Comparison of ENCODE assay signal across 10 cellular contexts in the genomic region with DNA sequence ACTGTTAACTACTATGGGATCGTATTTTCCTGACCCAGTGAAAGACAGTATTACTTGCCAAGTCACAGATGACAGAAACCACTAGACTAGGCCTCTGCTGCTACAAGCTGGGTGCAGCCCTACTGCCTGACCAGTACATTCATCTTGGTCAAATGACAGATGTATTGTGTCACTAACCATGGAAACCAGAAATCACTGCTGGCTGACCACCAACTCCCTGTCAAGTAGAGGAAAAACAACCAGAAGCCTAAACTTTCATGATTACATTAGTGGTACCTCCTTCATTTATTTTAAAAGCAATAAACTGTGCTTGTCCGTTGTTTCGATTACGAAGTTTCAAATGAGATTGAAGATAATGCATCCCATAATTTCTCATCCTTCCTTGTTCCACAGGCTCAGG.
DNase-seq lines count a peak whose midpoint lies in the region; ATAC-seq and TF ChIP-seq lines count a peak whose summit lies in the region.
"Had no signal": no experiment of that assay in that cellular context is flagged by ENCODE, and none has a peak within 500 bp of the region (broad histone marks: within the 10 kb centered on the region; RNA-seq: fewer than 3 reads in every experiment).

No MANE protein-coding gene starts in this region.

- no peaks in the 10 kb centered on the region for H3K9me2 ChIP-seq in MM.1S (replicated peaks; ENCODE audit: insufficient read depth, low read length)

- DNase-seq in HK-2 (ENCODE audit: unreplicated experiment): peak; percentile 29
- peak; percentile 75 for DNase-seq in cerebellar cortex (ENCODE audit: low spot score)
- peak; percentile 51 for DNase-seq in kidney glomerular epithelial cell (lab: John Stamatoyannopoulos, UW)
- no peak for DNase-seq in smooth muscle cell (lab: John Stamatoyannopoulos, UW; ENCODE audit: unreplicated experiment)
- DNase-seq in MM.1S: no peak
- no peak for DNase-seq in testis
- DNase-seq in GOT3 (lab: John Stamatoyannopoulos, UW): no peak
- DNase-seq: activated naive CD4-positive, alpha-beta T cell treated with Interleukin-2 at 50 U/mL for 16 hours had no signal

- no peaks in the 10 kb centered on the region for H3K9me3 Mint-ChIP-seq in activated T-helper 17 cell treated with anti-CD3 and anti-CD28 coated beads, Interleukin-2, amount 50 U/mL, for 72 hours

- intact Hi-C loops in testis (cut with DNase I; ENCODE audit: low total_unique reads): no loop called here

- H3K4me1 ChIP-seq in smooth muscle cell (ENCODE audit: low read depth) (no peaks in the 10 kb centered on the region), MM.1S (ENCODE audit: low read length) (no peaks in the 10 kb centered on the region), testis (no peaks in the 10 kb centered on the region)
- H3K4me1 ChIP-seq: thyroid gland had no signal

- H3K4me3 ChIP-seq in smooth muscle cell: no peak overlapping the region
- no peak overlapping the region for H3K4me3 ChIP-seq in MM.1S (ENCODE audit: low read length)
- H3K4me3 ChIP-seq in testis: no peak overlapping the region
- H3K4me3 ChIP-seq: thyroid gland had no signal

- H3K27me3 ChIP-seq in smooth muscle cell (ENCODE audit: low read depth): no peaks in the 10 kb centered on the region
- H3K27me3 ChIP-seq in MM.1S (replicated peaks; ENCODE audit: insufficient read depth, low read length): no peaks in the 10 kb centered on the region
- H3K27me3 ChIP-seq in testis: no peaks in the 10 kb centered on the region
- H3K27me3 ChIP-seq: thyroid gland had no signal

- no peak for ATAC-seq in activated T-helper 17 cell treated with anti-CD3 and anti-CD28 coated beads, Interleukin-2, amount 50 U/mL, for 72 hours (replicated peaks)

- peak overlapping the region; percentile 24 for H3K4me2 ChIP-seq in smooth muscle cell
- no peak overlapping the region for H3K4me2 ChIP-seq in MM.1S (ENCODE audit: low read depth, low read length)

- TF ChIP-seq CTCF in smooth muscle cell (IDR thresholded peaks at IDR 0.05; ENCODE audit: borderline replicate concordance, insufficient read depth, poor library complexity, severe bottlenecking): no peak
- TF ChIP-seq CTCF in MM.1S (IDR thresholded peaks at IDR 0.05; ENCODE audit: low read length): no peak
- no peak for TF ChIP-seq CTCF in testis (IDR thresholded peaks at IDR 0.05)

- H3K27me3 Mint-ChIP-seq in activated T-helper 17 cell treated with anti-CD3 and anti-CD28 coated beads, Interleukin-2, amount 50 U/mL, for 72 hours: no peaks in the 10 kb centered on the region

- H3K9ac ChIP-seq in smooth muscle cell (ENCODE audit: low read depth) (no peak overlapping the region), MM.1S (ENCODE audit: low read length) (no peak overlapping the region)

- no peaks in the 10 kb centered on the region for H3K4me1 Mint-ChIP-seq in activated T-helper 17 cell treated with anti-CD3 and anti-CD28 coated beads, Interleukin-2, amount 50 U/mL, for 72 hours

- H3K9me3 ChIP-seq in smooth muscle cell (replicated peaks; ENCODE audit: low read depth) (no peaks in the 10 kb centered on the region), MM.1S (replicated peaks; ENCODE audit: insufficient read depth, low read length) (no peaks in the 10 kb centered on the region), testis (no peaks in the 10 kb centered on the region)
- H3K9me3 ChIP-seq: thyroid gland had no signal

- no peak for TF ChIP-seq POLR2A in testis (IDR thresholded peaks at IDR 0.05)

- no peak overlapping the region for H3K27ac Mint-ChIP-seq in activated T-helper 17 cell treated with anti-CD3 and anti-CD28 coated beads, Interleukin-2, amount 50 U/mL, for 72 hours

- H2AFZ ChIP-seq in smooth muscle cell (ENCODE audit: low read depth) (no peak overlapping the region), MM.1S (ENCODE audit: low read length) (no peak overlapping the region)

- 59% methylated on average over 4 of the region's 4 CpGs for WGBS in smooth muscle cell (ENCODE audit: low lambda C conversion rate)
- WGBS in testis, 2 donors: 72 to 74% methylated on average over 4 of the region's 4 CpGs

- H3K79me2 ChIP-seq in smooth muscle cell (ENCODE audit: low read depth) (no peaks in the 10 kb centered on the region), MM.1S (ENCODE audit: low read length) (no peaks in the 10 kb centered on the region)

- no peaks in the 10 kb centered on the region for H3K36me3 Mint-ChIP-seq in activated T-helper 17 cell treated with anti-CD3 and anti-CD28 coated beads, Interleukin-2, amount 50 U/mL, for 72 hours (ENCODE audit: low read depth)

- H3F3A ChIP-seq in smooth muscle cell (ENCODE audit: low read depth) (no peaks in the 10 kb centered on the region), MM.1S (ENCODE audit: insufficient read depth, low read length) (no peaks in the 10 kb centered on the region)

- H3K36me3 ChIP-seq in smooth muscle cell (ENCODE audit: low read depth) (no peaks in the 10 kb centered on the region), MM.1S (replicated peaks; ENCODE audit: insufficient read depth, low read length) (no peaks in the 10 kb centered on the region), testis (ENCODE audit: low read depth, missing control alignments) (no peaks in the 10 kb centered on the region)
- H3K36me3 ChIP-seq: thyroid gland had no signal

- peak overlapping the region; percentile 33 for H3K27ac ChIP-seq in smooth muscle cell (ENCODE audit: low read depth)
- H3K27ac ChIP-seq in MM.1S (ENCODE audit: low read length): no peak overlapping the region
- H3K27ac ChIP-seq in testis: no peak overlapping the region
- H3K27ac ChIP-seq: thyroid gland had no signal

- no peak overlapping the region for H3K4me3 Mint-ChIP-seq in activated T-helper 17 cell treated with anti-CD3 and anti-CD28 coated beads, Interleukin-2, amount 50 U/mL, for 72 hours

- H4K20me1 ChIP-seq in smooth muscle cell (ENCODE audit: low read depth): no peaks in the 10 kb centered on the region
- no peaks in the 10 kb centered on the region for H4K20me1 ChIP-seq in MM.1S (ENCODE audit: insufficient read depth, low read length)

Comparison
In these comparisons a context has a peak if more than half of its experiments do, and no peak if none do; other contexts are left out.
1. DNase-seq: peak in HK-2 (single experiment), cerebellar cortex (single experiment) and kidney glomerular epithelial cell (single experiment); none in smooth muscle cell (single experiment), MM.1S (single experiment), testis (single experiment) and GOT3 (single experiment).